In the genomic region with DNA sequence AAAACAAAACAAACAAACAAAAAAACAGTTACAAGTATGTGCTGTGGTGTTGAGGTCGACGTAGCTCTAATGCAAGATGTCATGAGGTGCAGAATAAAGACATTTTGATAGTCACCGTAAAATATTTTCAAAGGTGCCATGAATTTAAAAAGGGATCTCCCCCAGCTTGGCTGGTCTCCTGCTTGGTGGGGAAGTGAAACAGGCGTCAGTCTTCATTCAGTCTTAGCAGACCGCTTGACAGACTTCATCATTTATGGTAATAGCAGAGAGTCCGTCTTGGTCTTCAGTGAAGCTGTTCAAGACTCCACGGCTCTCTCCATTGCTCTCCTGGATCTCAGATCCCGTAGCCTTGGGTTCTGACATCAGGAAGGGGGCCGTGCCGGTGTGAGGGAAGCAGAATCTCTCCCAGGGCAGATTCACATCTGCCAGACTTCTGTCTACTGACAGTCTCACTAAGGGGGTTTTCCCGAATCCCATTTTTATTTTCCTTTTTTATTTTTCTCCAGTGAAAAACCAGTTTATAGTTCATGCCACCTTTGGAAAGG, we compare ENCODE assay signal across 17 cellular contexts. TPM values are rescaled to one million over a fixed set of nuclear protein-coding genes. Genes with fewer than 3 reads are reported as not detected.
DNase-seq lines count a peak whose midpoint lies in the region; ATAC-seq, FAIRE-seq and TF ChIP-seq lines count a peak whose summit lies in the region.
"Had no signal": no experiment of that assay in that cellular context is flagged by ENCODE, and none has a peak within 500 bp of the region (broad histone marks: within the 10 kb centered on the region; RNA-seq: fewer than 3 reads in every experiment).

No MANE protein-coding gene starts in this region.

- H3K27ac Mint-ChIP-seq in naive thymus-derived CD8-positive, alpha-beta T cell: peak overlapping the region in 1 of 10 donors; percentile 36
- H3K27ac Mint-ChIP-seq: activated B cell treated with CpG ODN at 0.5 μM for 24 hours; activated naive CD4-positive, alpha-beta T cell treated with anti-CD3 and anti-CD28 coated beads for 36 hours had no signal

- no peaks in the 10 kb centered on the region for H3K36me3 ChIP-seq in iPS-20b (ENCODE audit: insufficient read depth, low read depth, low read length)

- DNase-seq in GM12891 (ENCODE audit: insufficient read length, low spot score) (no peak), RPMI7951 (ENCODE audit: low read depth) (peak; percentile 49), urothelium cell line (ENCODE audit: low spot score) (no peak)
- no peak for DNase-seq in activated CD4-positive, CD25-positive, alpha-beta regulatory T cell (lab: John Stamatoyannopoulos, UW)
- no peak for DNase-seq in naive thymus-derived CD8-positive, alpha-beta T cell
- DNase-seq: activated B cell treated with CpG ODN at 0.5 μM for 24 hours; activated CD8-positive, alpha-beta memory T cell treated with anti-CD3 and anti-CD28 coated beads, Interleukin-2, amount 50 U/mL, for 4 hours; activated naive CD4-positive, alpha-beta T cell treated with anti-CD3 and anti-CD28 coated beads for 36 hours; Calu3; islet precursor cell; PC-3; stimulated activated CD4-positive, alpha-beta T cell treated with anti-CD3 and anti-CD28 coated beads, Interleukin-2, amount 100 ng/mL, for 48 hours had no signal

- FAIRE-seq in GM12891 (lab: Jason Lieb, UNC) (no peak), urothelium cell line (lab: Jason Lieb, UNC) (no peak)
- FAIRE-seq: endothelial cell of umbilical vein, G401.6 had no signal

- H3K9ac ChIP-seq in iPS-20b (ENCODE audit: low read depth, low read length): no peak overlapping the region

- peaks cover 22 to 76% (median 50%) of the 10 kb centered on the region in 5 donors for H3K27me3 Mint-ChIP-seq in naive thymus-derived CD8-positive, alpha-beta T cell

- peak overlapping the region; percentile 72; the same call in 1 of the 2 replicates for H3K4me3 ChIP-seq in iPS-20b (ENCODE audit: low read length)
- peak overlapping the region in 4 of 7 experiments; percentile 35 to 60 (median 49) for H3K4me3 ChIP-seq in skin epidermis

- peak overlapping the region in 5 of 10 donors; percentile 22 to 48 (median 31) for H3K4me3 Mint-ChIP-seq in naive thymus-derived CD8-positive, alpha-beta T cell
- H3K4me3 Mint-ChIP-seq: activated B cell treated with CpG ODN at 0.5 μM for 24 hours; activated naive CD4-positive, alpha-beta T cell treated with anti-CD3 and anti-CD28 coated beads for 36 hours had no signal

- no peak for TF ChIP-seq POLR2A in GM12891 (IDR thresholded peaks at IDR 0.05; ENCODE audit: low read depth, low read length)

- no peaks in the 10 kb centered on the region for H3K9me3 Mint-ChIP-seq in naive thymus-derived CD8-positive, alpha-beta T cell
- H3K9me3 Mint-ChIP-seq: activated B cell treated with CpG ODN at 0.5 μM for 24 hours; activated naive CD4-positive, alpha-beta T cell treated with anti-CD3 and anti-CD28 coated beads for 36 hours had no signal

- POLR2A ChIA-PET in naive thymus-derived CD8-positive, alpha-beta T cell (lab: Charles Lee): no interaction called here

- peaks cover 19% of the 10 kb centered on the region; the same call in 1 of the 2 replicates for H3K4me1 ChIP-seq in iPS-20b (ENCODE audit: insufficient read depth, low read length)

- peaks cover 0 to 4% (median 3%) of the 10 kb centered on the region in 4 donors for H3K4me1 Mint-ChIP-seq in naive thymus-derived CD8-positive, alpha-beta T cell

- H3K27me3 ChIP-seq in iPS-20b (ENCODE audit: insufficient read depth, low read length): peaks cover 48% of the 10 kb centered on the region

- H3K9me3 ChIP-seq in iPS-20b (ENCODE audit: insufficient read depth, low read depth, low read length): no peaks in the 10 kb centered on the region

- no peaks in the 10 kb centered on the region for H3K36me3 Mint-ChIP-seq in naive thymus-derived CD8-positive, alpha-beta T cell

- ATAC-seq in naive thymus-derived CD8-positive, alpha-beta T cell: no peak
- ATAC-seq in GM18873 (IDR thresholded peaks at IDR 0.05; ENCODE audit: low FRiP score, unreplicated experiment): no peak
- ATAC-seq: PC-3 had no signal

- H3K27ac ChIP-seq in iPS-20b (ENCODE audit: low read length) (no peak overlapping the region), skin epidermis (peak overlapping the region in 3 of 21 experiments; percentile 81 to 85 (median 84))

TF ChIP-seq in GM12891, 5 proteins besides CTCF, POLR2A, EP300 and RAD21:
- TF ChIP-seq POLR2AphosphoS5 (IDR thresholded peaks at IDR 0.05; ENCODE audit: low read depth, low read length) (no peak), SPI1 (IDR thresholded peaks at IDR 0.05; ENCODE audit: low read depth, low read length) (peak; percentile 84)

RNA-seq across cellular contexts. Expression of gene SLC24A3, which starts 1.6 kb away (rescaled TPM):
- not detected for polyA plus RNA-seq in GM12891 (2012; ENCODE audit: low read depth, missing spikeins)
- total RNA-seq in RPMI7951 (2014; rRNA removed; shearing (Covaris generic)): 9.0 and 9.6 TPM in 2 replicates
- not detected for total RNA-seq in naive thymus-derived CD8-positive, alpha-beta T cell
- polyA plus RNA-seq in naive thymus-derived CD8-positive, alpha-beta T cell: not detected
- total RNA-seq: activated B cell treated with CpG ODN at 0.5 μM for 24 hours; activated naive CD4-positive, alpha-beta T cell treated with anti-CD3 and anti-CD28 coated beads for 36 hours; Calu3; endothelial cell of umbilical vein had no signal
- polyA plus RNA-seq: endothelial cell of umbilical vein had no signal
